In the genomic region with DNA sequence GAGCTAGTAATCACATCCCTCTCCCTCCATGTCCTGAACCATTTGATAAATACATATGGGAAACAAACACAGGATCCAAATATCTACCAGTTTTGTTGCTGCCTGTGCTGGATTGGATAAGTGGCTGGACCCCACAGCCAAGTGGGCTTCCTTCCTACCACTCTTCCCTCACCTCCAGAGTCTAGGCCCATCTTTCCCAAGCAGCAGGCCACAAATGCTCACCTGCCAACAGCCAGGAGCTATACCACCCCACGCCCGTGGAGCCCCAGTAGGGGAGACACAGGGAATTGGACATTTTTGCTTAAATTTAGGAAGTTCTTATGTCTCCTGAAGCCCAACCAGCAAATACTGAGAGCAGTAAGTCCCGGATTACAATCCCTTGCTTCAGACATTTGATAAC, we compare ENCODE assay signal across 22 cellular contexts. TPM values are rescaled to one million over a fixed set of nuclear protein-coding genes. Genes with fewer than 3 reads are reported as not detected.
A peak's percentile ranks its signal among the peaks of the same experiment; 100 is the strongest.
DNase-seq lines count a peak whose midpoint lies in the region; FAIRE-seq and TF ChIP-seq lines count a peak whose summit lies in the region.
"Had no signal": no experiment of that assay in that cellular context is flagged by ENCODE, and none has a peak within 500 bp of the region (broad histone marks: within the 10 kb centered on the region; RNA-seq: fewer than 3 reads in every experiment).

No MANE protein-coding gene starts in this region.

- no peaks in the 10 kb centered on the region for H3K9me3 Mint-ChIP-seq in activated naive CD4-positive, alpha-beta T cell treated with anti-CD3 and anti-CD28 coated beads, Interleukin-2, amount 10 ng/mL, durations not matched to agents 7 days and 5 days
- H3K9me3 Mint-ChIP-seq in activated naive CD4-positive, alpha-beta T cell treated with anti-CD3 and anti-CD28 coated beads for 36 hours, result no peaks in the 10 kb centered on the region
- no peaks in the 10 kb centered on the region for H3K9me3 Mint-ChIP-seq in endodermal cell
- H3K9me3 Mint-ChIP-seq: CD4-positive, alpha-beta T cell; CD8-positive, alpha-beta T cell had no signal

- H3K36me3 ChIP-seq in endodermal cell (ENCODE audit: control insufficient read depth, insufficient read depth, low read length), result no peaks in the 10 kb centered on the region
- H3K36me3 ChIP-seq in mesenchymal stem cell (ENCODE audit: control insufficient read depth in 1 of 2, insufficient read depth in 2 of 2, low read depth in 1 of 2, low read length in 2 of 2), result no peaks in the 10 kb centered on the region
- no peaks in the 10 kb centered on the region for H3K36me3 ChIP-seq in prostate gland
- H3K36me3 ChIP-seq: BLaER1 treated with 17β-estradiol and CSF1 and Interleukin-3, amounts not matched to agents 10 nM and 100 nM had no signal

- no peak overlapping the region for H3K14ac ChIP-seq in mesenchymal stem cell (ENCODE audit: low read length in 2 of 2)

- no peak for DNase-seq in activated naive CD4-positive, alpha-beta T cell treated with anti-CD3 and anti-CD28 coated beads, Interleukin-2, amount 10 ng/mL, durations not matched to agents 7 days and 5 days
- no peak for DNase-seq in activated naive CD4-positive, alpha-beta T cell treated with anti-CD3 and anti-CD28 coated beads for 36 hours
- DNase-seq in endodermal cell (peak; percentile 13), mesenchymal stem cell (no peak), prostate gland (ENCODE audit: low spot score) (no peak), NCI-H774 (lab: John Stamatoyannopoulos, UW) (no peak), HTR-8/SVneo (ENCODE audit: insufficient read length, low spot score) (no peak)
- DNase-seq: AML-193; Caco-2; Calu3; CD4-positive, alpha-beta T cell; CD8-positive, alpha-beta T cell; GF-D8 had no signal

- H3K4me1 ChIP-seq in endodermal cell (ENCODE audit: control insufficient read depth, insufficient read depth, low read length) (no peaks in the 10 kb centered on the region), mesenchymal stem cell (ENCODE audit: control insufficient read depth, insufficient read depth, low read depth, low read length) (no peaks in the 10 kb centered on the region), prostate gland (replicated peaks) (no peaks in the 10 kb centered on the region)
- H3K4me1 ChIP-seq: A549, Caco-2 had no signal

- H3K23ac ChIP-seq in mesenchymal stem cell (ENCODE audit: low read length in 2 of 2), result no peak overlapping the region

- no peak overlapping the region for H3K27ac ChIP-seq in endodermal cell (ENCODE audit: low read depth, low read length)
- H3K27ac ChIP-seq in mesenchymal stem cell (ENCODE audit: low read length, poor library complexity, severe bottlenecking), result no peak overlapping the region
- no peak overlapping the region for H3K27ac ChIP-seq in prostate gland
- H3K27ac ChIP-seq: 22Rv1; A549; BLaER1 treated with 17β-estradiol and CSF1 and Interleukin-3, amounts not matched to agents 10 nM and 100 nM; C4-2B had no signal

- H4K8ac ChIP-seq in mesenchymal stem cell (ENCODE audit: low read length), result peak overlapping the region; percentile 24

- no peak overlapping the region for H2BK12ac ChIP-seq in mesenchymal stem cell (ENCODE audit: low read length in 2 of 2)

- no peak for FAIRE-seq in HTR-8/SVneo (lab: Jason Lieb, UNC)
- FAIRE-seq: A549, D721Med, G401.6, GM12891, GM19239 had no signal

- H3K9ac ChIP-seq in endodermal cell (ENCODE audit: extremely low read depth, low read length, poor library complexity, severe bottlenecking) (no peak overlapping the region), mesenchymal stem cell (ENCODE audit: low read length) (no peak overlapping the region)
- H3K9ac ChIP-seq: BLaER1 treated with 17β-estradiol and CSF1 and Interleukin-3, amounts not matched to agents 10 nM and 100 nM had no signal

- no peaks in the 10 kb centered on the region for H3K9me3 ChIP-seq in endodermal cell (ENCODE audit: control insufficient read depth, low read length)
- H3K9me3 ChIP-seq in mesenchymal stem cell (ENCODE audit: control insufficient read depth, low read length), result no peaks in the 10 kb centered on the region
- H3K9me3 ChIP-seq in prostate gland, result no peaks in the 10 kb centered on the region
- H3K9me3 ChIP-seq: A549; BLaER1 treated with 17β-estradiol and CSF1 and Interleukin-3, amounts not matched to agents 10 nM and 100 nM; Caco-2 had no signal

- H3K36me3 Mint-ChIP-seq in activated naive CD4-positive, alpha-beta T cell treated with anti-CD3 and anti-CD28 coated beads, Interleukin-2, amount 10 ng/mL, durations not matched to agents 7 days and 5 days, result no peaks in the 10 kb centered on the region
- H3K36me3 Mint-ChIP-seq in activated naive CD4-positive, alpha-beta T cell treated with anti-CD3 and anti-CD28 coated beads for 36 hours (ENCODE audit: low read depth), result no peaks in the 10 kb centered on the region
- no peaks in the 10 kb centered on the region for H3K36me3 Mint-ChIP-seq in endodermal cell (ENCODE audit: low read depth)
- H3K36me3 Mint-ChIP-seq: CD8-positive, alpha-beta T cell had no signal

- H2AFZ ChIP-seq in mesenchymal stem cell (ENCODE audit: low read depth, low read length), result no peak overlapping the region

- H2BK120ac ChIP-seq in mesenchymal stem cell (ENCODE audit: low read depth, low read length), result no peak overlapping the region

- no peak overlapping the region for H3K4me2 ChIP-seq in mesenchymal stem cell (ENCODE audit: low read length, poor library complexity, severe bottlenecking)
- H3K4me2 ChIP-seq: A549; BLaER1 treated with 17β-estradiol and CSF1 and Interleukin-3, amounts not matched to agents 10 nM and 100 nM had no signal

- no peaks in the 10 kb centered on the region for H3K27me3 ChIP-seq in endodermal cell (ENCODE audit: control insufficient read depth, insufficient read depth, low read length, poor library complexity, severe bottlenecking)
- H3K27me3 ChIP-seq in mesenchymal stem cell (ENCODE audit: control insufficient read depth in 1 of 2, insufficient read depth in 1 of 2, low read length in 2 of 2), result peaks cover 30 to 76% of the 10 kb centered on the region in 2 experiments
- no peaks in the 10 kb centered on the region for H3K27me3 ChIP-seq in prostate gland (replicated peaks; ENCODE audit: insufficient read depth)
- H3K27me3 ChIP-seq: BLaER1 treated with 17β-estradiol and CSF1 and Interleukin-3, amounts not matched to agents 10 nM and 100 nM had no signal

- H3K4me3 ChIP-seq in endodermal cell (ENCODE audit: low read length) (no peak overlapping the region), mesenchymal stem cell (ENCODE audit: insufficient read depth in 1 of 2, low read depth in 1 of 2, low read length in 2 of 2) (no peak overlapping the region), prostate gland (no peak overlapping the region)
- H3K4me3 ChIP-seq: A549; BLaER1 treated with 17β-estradiol and CSF1 and Interleukin-3, amounts not matched to agents 10 nM and 100 nM had no signal

- no peak overlapping the region for H4K91ac ChIP-seq in mesenchymal stem cell (ENCODE audit: low read length)

- H2BK15ac ChIP-seq in mesenchymal stem cell (ENCODE audit: low read depth, poor library complexity, severe bottlenecking), result no peak overlapping the region

- TF ChIP-seq POLR2A in prostate gland (IDR thresholded peaks at IDR 0.05), result no peak

- 96 to 100% methylated on average over 3 of the region's 3 CpGs for WGBS in endodermal cell (ENCODE audit: insufficient coverage in 1 of 2, insufficient read length in 1 of 2), 2 experiments
- WGBS in mesenchymal stem cell, result 100% methylated on average over 1 of the region's 3 CpGs
- 93% methylated on average over 3 of the region's 3 CpGs for WGBS in prostate gland

- H3K27ac Mint-ChIP-seq in activated naive CD4-positive, alpha-beta T cell treated with anti-CD3 and anti-CD28 coated beads, Interleukin-2, amount 10 ng/mL, durations not matched to agents 7 days and 5 days, result peak overlapping the region; percentile 49
- H3K27ac Mint-ChIP-seq in activated naive CD4-positive, alpha-beta T cell treated with anti-CD3 and anti-CD28 coated beads for 36 hours, result no peak overlapping the region
- H3K27ac Mint-ChIP-seq in endodermal cell, result no peak overlapping the region
- H3K27ac Mint-ChIP-seq: B cell; CD4-positive, alpha-beta T cell; CD8-positive, alpha-beta T cell had no signal

- H2BK5ac ChIP-seq in mesenchymal stem cell (ENCODE audit: low read depth, low read length, poor library complexity, severe bottlenecking), result no peak overlapping the region

- no peak overlapping the region for H3K4me3 Mint-ChIP-seq in activated naive CD4-positive, alpha-beta T cell treated with anti-CD3 and anti-CD28 coated beads, Interleukin-2, amount 10 ng/mL, durations not matched to agents 7 days and 5 days
- H3K4me3 Mint-ChIP-seq in activated naive CD4-positive, alpha-beta T cell treated with anti-CD3 and anti-CD28 coated beads for 36 hours, result no peak overlapping the region
- no peak overlapping the region for H3K4me3 Mint-ChIP-seq in endodermal cell
- H3K4me3 Mint-ChIP-seq: B cell; CD4-positive, alpha-beta T cell; CD8-positive, alpha-beta T cell had no signal

- intact Hi-C loops in activated naive CD4-positive, alpha-beta T cell treated with anti-CD3 and anti-CD28 coated beads for 36 hours (cut with micrococcal nuclease), result no loop called here
- intact Hi-C loops in prostate gland (cut with DNase I), result no loop called here

- H3K4ac ChIP-seq in mesenchymal stem cell (ENCODE audit: low read depth in 1 of 2, low read length in 2 of 2), result no peak overlapping the region

- H3K4me1 Mint-ChIP-seq in activated naive CD4-positive, alpha-beta T cell treated with anti-CD3 and anti-CD28 coated beads, Interleukin-2, amount 10 ng/mL, durations not matched to agents 7 days and 5 days, result no peaks in the 10 kb centered on the region
- H3K4me1 Mint-ChIP-seq in activated naive CD4-positive, alpha-beta T cell treated with anti-CD3 and anti-CD28 coated beads for 36 hours (ENCODE audit: low read depth), result no peaks in the 10 kb centered on the region
- H3K4me1 Mint-ChIP-seq in endodermal cell, result peaks cover 1% of the 10 kb centered on the region
- H3K4me1 Mint-ChIP-seq: B cell had no signal

- CTCF ChIA-PET in activated naive CD4-positive, alpha-beta T cell treated with anti-CD3 and anti-CD28 coated beads, Interleukin-2, amount 10 ng/mL, durations not matched to agents 7 days and 5 days (lab: Charles Lee), result interaction anchor here (0.8 to 0.9 kb wide), 2 partner anchors 58 to 127 kb away, joined by 3 read pairs; no protein-coding TSS in a partner anchor
- CTCF ChIA-PET in activated naive CD4-positive, alpha-beta T cell treated with anti-CD3 and anti-CD28 coated beads for 36 hours (lab: Charles Lee), result interaction anchor here (1.0 to 1.1 kb wide), 2 partner anchors 61 to 111 kb away, joined by 3 read pairs; no protein-coding TSS in a partner anchor

- H3K79me1 ChIP-seq in mesenchymal stem cell (replicated peaks; ENCODE audit: low read length, poor library complexity, severe bottlenecking), result no peaks in the 10 kb centered on the region

- H3K18ac ChIP-seq in mesenchymal stem cell (ENCODE audit: low read depth in 1 of 2, low read length in 2 of 2), result no peak overlapping the region

- no peak overlapping the region for H2AK5ac ChIP-seq in mesenchymal stem cell (ENCODE audit: low read length, severe bottlenecking)

- H3K27me3 Mint-ChIP-seq in activated naive CD4-positive, alpha-beta T cell treated with anti-CD3 and anti-CD28 coated beads, Interleukin-2, amount 10 ng/mL, durations not matched to agents 7 days and 5 days, result peaks cover 58% of the 10 kb centered on the region
- peaks cover 2% of the 10 kb centered on the region for H3K27me3 Mint-ChIP-seq in activated naive CD4-positive, alpha-beta T cell treated with anti-CD3 and anti-CD28 coated beads for 36 hours (ENCODE audit: low read depth)
- H3K27me3 Mint-ChIP-seq in endodermal cell (ENCODE audit: insufficient read depth), result peaks cover 10% of the 10 kb centered on the region

- no peak for TF ChIP-seq CTCF in endodermal cell (conservative IDR thresholded peaks at IDR 0.05)
- no peak for TF ChIP-seq CTCF in prostate gland (IDR thresholded peaks at IDR 0.05)

RNA-seq across cellular contexts. Expression of a gene that starts 55.8 kb away (rescaled TPM):
- 100 to 1,000 TPM; 122 to 150 TPM for total RNA-seq in activated naive CD4-positive, alpha-beta T cell treated with anti-CD3 and anti-CD28 coated beads for 36 hours
- total RNA-seq in endodermal cell (100 to 1,000 TPM in 1 of 2 donors, 10 to 100 TPM in 1; 88.0 to 120 TPM), prostate gland (10 to 100 TPM; 33.5 to 60.6 TPM)
- 58.8 TPM for polyA plus RNA-seq in endodermal cell (2013, experiment 1 of 2)
- polyA plus RNA-seq in endodermal cell (2013, experiment 2 of 2), result 62.1 TPM
- polyA plus RNA-seq in mesenchymal stem cell (2013, experiment 1 of 2), result 75.0 TPM
- polyA plus RNA-seq in mesenchymal stem cell (2013, experiment 2 of 2), result 79.6 TPM
